ENCODE assay signal across 2 cellular contexts in the genomic region with DNA sequence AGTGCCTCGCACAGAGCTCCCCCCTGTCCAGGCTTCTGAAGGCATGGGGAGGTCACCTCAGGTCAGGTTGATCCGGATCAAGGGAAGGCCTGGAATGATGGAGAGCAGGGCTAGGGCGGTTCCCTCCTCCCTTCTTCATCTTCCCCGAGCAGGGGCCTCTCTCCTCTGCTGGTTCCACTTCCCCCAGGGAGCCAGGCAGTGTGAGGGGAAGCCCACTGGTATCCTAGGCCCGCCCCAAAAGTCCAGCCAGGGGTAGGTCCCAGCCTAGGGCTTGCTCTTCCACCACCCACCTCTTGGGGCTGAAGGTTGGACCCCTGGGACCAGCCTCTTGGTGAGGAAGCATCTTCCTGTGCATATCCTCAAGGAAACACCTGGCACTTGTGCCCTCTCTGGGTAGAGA.
TF ChIP-seq lines count a peak whose summit lies in the region.

No MANE protein-coding gene starts in this region.

TF ChIP-seq in IMR-90, 13 proteins besides CTCF, POLR2A, EP300 and RAD21:
- no peak for TF ChIP-seq BHLHE40 (IDR thresholded peaks at IDR 0.05; ENCODE audit: low read depth, low read length)
- TF ChIP-seq RFX5 (IDR thresholded peaks at IDR 0.05; ENCODE audit: low read depth, low read length), result no peak
- TF ChIP-seq SMC3 (IDR thresholded peaks at IDR 0.05; ENCODE audit: low read depth, low read length), result no peak
- TF ChIP-seq NFE2L2 (IDR thresholded peaks at IDR 0.05; ENCODE audit: low read depth, low read length), result no peak
- no peak for TF ChIP-seq CEBPB (IDR thresholded peaks at IDR 0.05; ENCODE audit: low read depth, low read length)
- no peak for TF ChIP-seq FOS (IDR thresholded peaks at IDR 0.05; ENCODE audit: low read depth, low read length)
- TF ChIP-seq MAFK (IDR thresholded peaks at IDR 0.05; ENCODE audit: low read depth, low read length), result no peak
- no peak for TF ChIP-seq RCOR1 (IDR thresholded peaks at IDR 0.05; ENCODE audit: insufficient replicate concordance, low read length)
- TF ChIP-seq MAZ (IDR thresholded peaks at IDR 0.05; ENCODE audit: borderline replicate concordance, low read depth, low read length), result no peak

TF ChIP-seq in HEK293T, 16 proteins besides CTCF, POLR2A, EP300 and RAD21:
- no peak for TF ChIP-seq FOXK2 (IDR thresholded peaks at IDR 0.05)
- no peak for TF ChIP-seq ZNF384 (IDR thresholded peaks at IDR 0.05)
- no peak for TF ChIP-seq L3MBTL2 (conservative IDR thresholded peaks at IDR 0.05)
- TF ChIP-seq ELF4 (IDR thresholded peaks at IDR 0.05), result no peak
- TF ChIP-seq SUZ12 (IDR thresholded peaks at IDR 0.05), result no peak
- TF ChIP-seq, protein P1, sequence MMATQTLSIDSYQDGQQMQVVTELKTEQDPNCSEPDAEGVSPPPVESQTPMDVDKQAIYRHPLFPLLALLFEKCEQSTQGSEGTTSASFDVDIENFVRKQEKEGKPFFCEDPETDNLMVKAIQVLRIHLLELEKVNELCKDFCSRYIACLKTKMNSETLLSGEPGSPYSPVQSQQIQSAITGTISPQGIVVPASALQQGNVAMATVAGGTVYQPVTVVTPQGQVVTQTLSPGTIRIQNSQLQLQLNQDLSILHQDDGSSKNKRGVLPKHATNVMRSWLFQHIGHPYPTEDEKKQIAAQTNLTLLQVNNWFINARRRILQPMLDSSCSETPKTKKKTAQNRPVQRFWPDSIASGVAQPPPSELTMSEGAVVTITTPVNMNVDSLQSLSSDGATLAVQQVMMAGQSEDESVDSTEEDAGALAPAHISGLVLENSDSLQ (IDR thresholded peaks at IDR 0.05), result no peak
- TF ChIP-seq TARDBP (IDR thresholded peaks at IDR 0.05), result no peak
- TF ChIP-seq LEF1 (IDR thresholded peaks at IDR 0.05; ENCODE audit: borderline replicate concordance), result no peak
- TF ChIP-seq NFRKB (IDR thresholded peaks at IDR 0.05), result no peak
- TF ChIP-seq SP1 (IDR thresholded peaks at IDR 0.05), result no peak
- TF ChIP-seq ARNT (IDR thresholded peaks at IDR 0.05), result no peak
- TF ChIP-seq CTBP1 (IDR thresholded peaks at IDR 0.05; ENCODE audit: borderline replicate concordance), result no peak
- TF ChIP-seq BHLHE40 (IDR thresholded peaks at IDR 0.05; ENCODE audit: borderline replicate concordance), result no peak
- TF ChIP-seq HDGF (IDR thresholded peaks at IDR 0.05; ENCODE audit: borderline replicate concordance), result no peak
- TF ChIP-seq FOXM1 (IDR thresholded peaks at IDR 0.05; ENCODE audit: borderline replicate concordance), result no peak
- TF ChIP-seq FOXA1 (IDR thresholded peaks at IDR 0.05), result no peak
